In genomic region chr3:14473411-14473891, GRCh38 we compare ENCODE assay signal across 17 cellular contexts.
A peak's percentile ranks its signal among the peaks of the same experiment; 100 is the strongest.
DNase-seq lines count a peak whose midpoint lies in the region; ATAC-seq and TF ChIP-seq lines count a peak whose summit lies in the region.
"Had no signal": no experiment of that assay in that cellular context is flagged by ENCODE, and none has a peak within 500 bp of the region (broad histone marks: within the 10 kb centered on the region; RNA-seq: fewer than 3 reads in every experiment).

No MANE protein-coding gene starts in this region.

- H3K79me2 ChIP-seq in smooth muscle cell (ENCODE audit: low read depth), result no peaks in the 10 kb centered on the region

- no peak overlapping the region for H2AFZ ChIP-seq in smooth muscle cell (ENCODE audit: low read depth)
- H2AFZ ChIP-seq: neural progenitor cell had no signal

- H3K9ac ChIP-seq in smooth muscle cell (ENCODE audit: low read depth), result peak overlapping the region; percentile 78
- H3K9ac ChIP-seq: neural progenitor cell had no signal

- H3K36me3 ChIP-seq in HEK293 (ENCODE audit: control insufficient read depth in 2 of 2, insufficient read depth in 1 of 2, low read length in 2 of 2) (peaks cover 0 to 12% of the 10 kb centered on the region in 2 experiments; a peak in 1 of 3 replicates), adrenal gland (replicated peaks in 1 of 2) (peaks cover 0 to 48% of the 10 kb centered on the region in 2 donors), smooth muscle cell (ENCODE audit: low read depth) (no peaks in the 10 kb centered on the region)
- H3K36me3 ChIP-seq: neural progenitor cell had no signal

- peak in 1 of 7 donors; percentile 35 for DNase-seq in adrenal gland
- peak; percentile 75 for DNase-seq in left kidney (ENCODE audit: low read depth, low spot score)
- DNase-seq in smooth muscle cell (lab: John Stamatoyannopoulos, UW; ENCODE audit: unreplicated experiment), result no peak
- no peak for DNase-seq in HCEC 1CT
- no peak for DNase-seq in NCI-H1694 (lab: John Stamatoyannopoulos, UW)
- DNase-seq: activated naive CD4-positive, alpha-beta T cell treated with anti-CD3 and anti-CD28 coated beads, Interleukin-2, amount 10 ng/mL, durations not matched to agents 7 days and 5 days; C1 segment of cervical spinal cord; effector CD8-positive, alpha-beta T cell; KBM-7; NCI-H1105; small intestine had no signal

- H3K4me1 ChIP-seq in HEK293 (ENCODE audit: control insufficient read depth, insufficient read depth, low read length) (peaks cover 6% of the 10 kb centered on the region; the same call in 1 of the 2 replicates), adrenal gland (replicated peaks in 1 of 2) (peaks cover 19 to 26% of the 10 kb centered on the region in 2 donors), smooth muscle cell (ENCODE audit: low read depth) (peaks cover 9% of the 10 kb centered on the region)
- H3K4me1 ChIP-seq: HAP-1, neural progenitor cell had no signal

- no peaks in the 10 kb centered on the region for H4K20me1 ChIP-seq in smooth muscle cell (ENCODE audit: low read depth)

- POLR2A ChIA-PET in HEK293 (lab: Yijun Ruan, JAX), result interaction anchor here (0.7 kb wide), 1 partner anchor 34 kb away, joined by 3 read pairs; no protein-coding TSS in a partner anchor

- WGBS in adrenal gland, 4 donors, result 65 to 70% (median 67%) methylated on average over 7 of the region's 7 CpGs
- WGBS in smooth muscle cell (ENCODE audit: low lambda C conversion rate), result 82% methylated on average over 7 of the region's 7 CpGs

- intact Hi-C loops in adrenal gland (cut with DNase I), result no loop called here

- H3K9me3 ChIP-seq in HEK293 (ENCODE audit: control insufficient read depth, insufficient read depth, low read depth, low read length), result no peaks in the 10 kb centered on the region
- no peaks in the 10 kb centered on the region for H3K9me3 ChIP-seq in adrenal gland (replicated peaks in 1 of 3)
- H3K9me3 ChIP-seq in smooth muscle cell (replicated peaks; ENCODE audit: low read depth), result no peaks in the 10 kb centered on the region
- H3K9me3 ChIP-seq: HAP-1 had no signal

- H3F3A ChIP-seq in smooth muscle cell (ENCODE audit: low read depth), result peaks cover 5% of the 10 kb centered on the region

- ATAC-seq in GM19395 (IDR thresholded peaks at IDR 0.05; ENCODE audit: unreplicated experiment), result no peak
- no peak for ATAC-seq in GM21786 (IDR thresholded peaks at IDR 0.05; ENCODE audit: unreplicated experiment)

- peak overlapping the region; percentile 72 for H3K4me2 ChIP-seq in smooth muscle cell
- H3K4me2 ChIP-seq: neural progenitor cell had no signal

- no peak overlapping the region for H3K4me3 ChIP-seq in HEK293 (ENCODE audit: low read depth, low read length)
- no peak overlapping the region for H3K4me3 ChIP-seq in adrenal gland
- H3K4me3 ChIP-seq in smooth muscle cell, result no peak overlapping the region
- H3K4me3 ChIP-seq: HAP-1, neural progenitor cell had no signal

- H3K27me3 ChIP-seq in adrenal gland (no peaks in the 10 kb centered on the region), smooth muscle cell (ENCODE audit: low read depth) (no peaks in the 10 kb centered on the region)
- H3K27me3 ChIP-seq: neural progenitor cell had no signal

- no peak for TF ChIP-seq POLR2A in adrenal gland (IDR thresholded peaks at IDR 0.05)

- TF ChIP-seq CTCF in HEK293 (tag by site-specific recombination; IDR thresholded peaks at IDR 0.05) (no peak), adrenal gland (IDR thresholded peaks at IDR 0.05) (no peak), smooth muscle cell (IDR thresholded peaks at IDR 0.05; ENCODE audit: borderline replicate concordance, insufficient read depth, poor library complexity, severe bottlenecking) (no peak)

- H3K27ac ChIP-seq in HEK293 (ENCODE audit: extremely low read depth, low read depth, low read length) (peak overlapping the region; percentile 17; the same call in 1 of the 2 replicates), adrenal gland (peak overlapping the region in 4 of 5 donors; percentile 38 to 81 (median 64)), smooth muscle cell (ENCODE audit: low read depth) (peak overlapping the region; percentile 96)
- H3K27ac ChIP-seq: neural progenitor cell, VCaP had no signal

- CTCF ChIA-PET in HEK293 (lab: Yijun Ruan, JAX), result interaction anchor here (0.6 to 1.1 kb wide), 4 partner anchors 9 to 305 kb away, joined by 3 to 4 read pairs (median 4); no protein-coding TSS in a partner anchor

TF ChIP-seq in HEK293, 187 proteins besides CTCF, POLR2A, EP300 and RAD21:
- peak; percentile 54; the same call in 1 of the 2 replicates for TF ChIP-seq PRDM6 (tag by site-specific recombination; IDR thresholded peaks at IDR 0.05)
- no peak for TF ChIP-seq OVOL3 (tag by site-specific recombination; IDR thresholded peaks at IDR 0.05)
- TF ChIP-seq SETDB1 (IDR thresholded peaks at IDR 0.05; ENCODE audit: insufficient read length, low read length), result peak; percentile 66

Comparison
In these comparisons a context has a peak if more than half of its experiments do, and no peak if none do; other contexts are left out.
1. H3K27ac ChIP-seq: peak in every context shown above with its lines; median percentile 96 in smooth muscle cell; 64 in adrenal gland; 17 in HEK293.